ENCODE assay signal across 25 cellular contexts in genomic region chr22:46119093-46119728, GRCh38. TPM values are rescaled to one million over a fixed set of nuclear protein-coding genes. Genes with fewer than 3 reads are reported as not detected.
A peak's percentile ranks its signal among the peaks of the same experiment; 100 is the strongest.
DNase-seq lines count a peak whose midpoint lies in the region; ATAC-seq and TF ChIP-seq lines count a peak whose summit lies in the region.
"Had no signal": no experiment of that assay in that cellular context is flagged by ENCODE, and none has a peak within 500 bp of the region (broad histone marks: within the 10 kb centered on the region; RNA-seq: fewer than 3 reads in every experiment).

No MANE protein-coding gene starts in this region.

- ATAC-seq in SK-N-SH treated with all-trans-retinoic acid at 6 μM for 48 hours (peak; percentile 0), HG03457 (IDR thresholded peaks at IDR 0.05; ENCODE audit: unreplicated experiment) (no peak), HG03571 (IDR thresholded peaks at IDR 0.05; ENCODE audit: unreplicated experiment) (no peak)
- ATAC-seq: psoas muscle had no signal

- 82% methylated on average over 12 of the region's 12 CpGs for WGBS in mesenchymal stem cell
- WGBS in testis, 2 donors = 53% methylated on average over 6 to 12 of the region's 12 CpGs

- no peaks in the 10 kb centered on the region for H3K36me3 ChIP-seq in HEK293 (ENCODE audit: control insufficient read depth in 2 of 2, insufficient read depth in 1 of 2, low read length in 2 of 2)
- H3K36me3 ChIP-seq in mesenchymal stem cell (ENCODE audit: control insufficient read depth in 1 of 2, insufficient read depth in 2 of 2, low read depth in 1 of 2, low read length in 2 of 2) = peaks cover 11 to 24% of the 10 kb centered on the region in 2 experiments
- no peaks in the 10 kb centered on the region for H3K36me3 ChIP-seq in testis (ENCODE audit: low read depth, missing control alignments)
- H3K36me3 ChIP-seq: brain microvascular endothelial cell, HAP-1 had no signal

- no peak overlapping the region for H3K4me2 ChIP-seq in mesenchymal stem cell (ENCODE audit: low read length, poor library complexity, severe bottlenecking)

- no peak overlapping the region for H2BK12ac ChIP-seq in mesenchymal stem cell (ENCODE audit: low read length in 2 of 2)

- H3K4me3 ChIP-seq in HEK293 (ENCODE audit: low read depth, low read length) (no peak overlapping the region), mesenchymal stem cell (ENCODE audit: insufficient read depth in 1 of 2, low read depth in 1 of 2, low read length in 2 of 2) (peak overlapping the region in 1 of 2 experiments; percentile 61), testis (no peak overlapping the region)
- H3K4me3 ChIP-seq: HAP-1, psoas muscle, upper lobe of left lung had no signal

- no peak overlapping the region for H2AFZ ChIP-seq in mesenchymal stem cell (ENCODE audit: low read depth, low read length)

- peak overlapping the region; percentile 27 for H4K8ac ChIP-seq in mesenchymal stem cell (ENCODE audit: low read length)

- H3K27me3 ChIP-seq in mesenchymal stem cell (ENCODE audit: control insufficient read depth in 1 of 2, insufficient read depth in 1 of 2, low read length in 2 of 2) = no peaks in the 10 kb centered on the region
- no peaks in the 10 kb centered on the region for H3K27me3 ChIP-seq in testis
- H3K27me3 ChIP-seq: brain microvascular endothelial cell, upper lobe of left lung had no signal

- H3K9me3 ChIP-seq in HEK293 (ENCODE audit: control insufficient read depth, insufficient read depth, low read depth, low read length) (no peaks in the 10 kb centered on the region), mesenchymal stem cell (ENCODE audit: control insufficient read depth, low read length) (no peaks in the 10 kb centered on the region), testis (no peaks in the 10 kb centered on the region)
- H3K9me3 ChIP-seq: HAP-1, psoas muscle, upper lobe of left lung had no signal

- H2AK5ac ChIP-seq in mesenchymal stem cell (ENCODE audit: low read length, severe bottlenecking) = no peak overlapping the region

- no peaks in the 10 kb centered on the region; the same call in 1 of the 2 replicates for H3K4me1 ChIP-seq in HEK293 (ENCODE audit: control insufficient read depth, insufficient read depth, low read length)
- H3K4me1 ChIP-seq in mesenchymal stem cell (ENCODE audit: control insufficient read depth, insufficient read depth, low read depth, low read length) = peaks cover 39% of the 10 kb centered on the region
- H3K4me1 ChIP-seq in testis = peaks cover 70% of the 10 kb centered on the region
- H3K4me1 ChIP-seq: HAP-1 had no signal

- no peak overlapping the region for H3K14ac ChIP-seq in mesenchymal stem cell (ENCODE audit: low read length in 2 of 2)

- TF ChIP-seq POLR2A in testis (IDR thresholded peaks at IDR 0.05) = no peak

- DNase-seq in mesenchymal stem cell = no peak
- no peak for DNase-seq in testis
- DNase-seq in occipital lobe (lab: John Stamatoyannopoulos, UW) = no peak
- DNase-seq in NCI-H2107 (lab: John Stamatoyannopoulos, UW) = no peak
- DNase-seq: activated CD4-positive, alpha-beta T cell treated with anti-CD3 and anti-CD28 coated beads, Interleukin-2, amount 50 U/mL, for 48 hours; activated CD8-positive, alpha-beta memory T cell treated with anti-CD3 and anti-CD28 coated beads, Interleukin-2, amount 50 U/mL, for 48 hours; activated naive CD4-positive, alpha-beta T cell treated with anti-CD3 and anti-CD28 coated beads, Interleukin-2, amount 10 ng/mL, durations not matched to agents 7 days and 5 days; amniotic stem cell; Calu3; DMS79 treated with DMSO at 0.1 percent for 48 hours; effector CD4-positive, alpha-beta T cell; foreskin melanocyte; NCI-H1105 treated with DMSO at 0.1 percent for 48 hours; NCI-H1930; NCI-H526 treated with DMSO at 0.1 percent for 48 hours; T-helper 1 cell had no signal

- H3K27ac ChIP-seq in HEK293 (ENCODE audit: extremely low read depth, low read depth, low read length) (no peak overlapping the region), mesenchymal stem cell (ENCODE audit: low read length, poor library complexity, severe bottlenecking) (no peak overlapping the region), testis (peak overlapping the region; percentile 41 to 84)
- H3K27ac ChIP-seq: brain microvascular endothelial cell, epithelial cell of prostate, psoas muscle had no signal

- H2BK15ac ChIP-seq in mesenchymal stem cell (ENCODE audit: low read depth, poor library complexity, severe bottlenecking) = peak overlapping the region; percentile 73

- no peak overlapping the region for H3K4ac ChIP-seq in mesenchymal stem cell (ENCODE audit: low read depth in 1 of 2, low read length in 2 of 2)

- H2BK120ac ChIP-seq in mesenchymal stem cell (ENCODE audit: low read depth, low read length) = no peak overlapping the region

- H3K18ac ChIP-seq in mesenchymal stem cell (ENCODE audit: low read depth in 1 of 2, low read length in 2 of 2) = peak overlapping the region in 1 of 2 experiments; percentile 4

- TF ChIP-seq CTCF in HEK293 (tag by site-specific recombination; IDR thresholded peaks at IDR 0.05) (no peak), testis (IDR thresholded peaks at IDR 0.05) (no peak)

- H3K23ac ChIP-seq in mesenchymal stem cell (ENCODE audit: low read length in 2 of 2) = no peak overlapping the region

- POLR2A ChIA-PET in HEK293 (lab: Yijun Ruan, JAX) = interaction anchor here (0.5 kb wide), 1 partner anchor 142 kb away, joined by 4 read pairs; no protein-coding TSS in a partner anchor

- intact Hi-C loops in testis (cut with DNase I; ENCODE audit: low total_unique reads) = loop anchor here (5.0 kb wide), 1 partner anchor 112 kb away; no protein-coding TSS in a partner anchor

- CTCF ChIA-PET in HEK293 (lab: Yijun Ruan, JAX) = interaction anchor here (0.6 to 10.8 kb wide), 5 partner anchors 107 to 475 kb away, joined by 4 to 251 read pairs (median 4); no protein-coding TSS in a partner anchor

- no peaks in the 10 kb centered on the region for H3K79me1 ChIP-seq in mesenchymal stem cell (replicated peaks; ENCODE audit: low read length, poor library complexity, severe bottlenecking)

- no peak overlapping the region for H2BK5ac ChIP-seq in mesenchymal stem cell (ENCODE audit: low read depth, low read length, poor library complexity, severe bottlenecking)

- peak overlapping the region; percentile 48 for H3K9ac ChIP-seq in mesenchymal stem cell (ENCODE audit: low read length)

- peak overlapping the region; percentile 29 for H4K91ac ChIP-seq in mesenchymal stem cell (ENCODE audit: low read length)

TF ChIP-seq in HEK293, 187 proteins besides CTCF, POLR2A, EP300 and RAD21:
- TF ChIP-seq ZNF510 (tag by site-specific recombination; IDR thresholded peaks at IDR 0.05; ENCODE audit: insufficient replicate concordance) (no peak), ZNF843 (tag by site-specific recombination; IDR thresholded peaks at IDR 0.05) (no peak), GLIS2 (tag by site-specific recombination; IDR thresholded peaks at IDR 0.05) (0 out of 2 replicates have a peak, but pooled peaks have one; percentile 19), SP3 (tag by site-specific recombination; IDR thresholded peaks at IDR 0.05) (no peak), ZBTB8A (tag by site-specific recombination; IDR thresholded peaks at IDR 0.05) (peak; percentile 17; the same call in 1 of the 2 replicates), ZIC2 (tag by site-specific recombination; IDR thresholded peaks at IDR 0.05) (peak; percentile 90), ZNF335 (tag by site-specific recombination; conservative IDR thresholded peaks at IDR 0.05) (peak; percentile 39; the same call in 1 of the 2 replicates), ZNF777 (tag by site-specific recombination; IDR thresholded peaks at IDR 0.05; ENCODE audit: borderline replicate concordance) (no peak), GLIS1 (tag by site-specific recombination; IDR thresholded peaks at IDR 0.05) (0 out of 2 replicates have a peak, but pooled peaks have one; percentile 39), ZNF785 (tag by site-specific recombination; IDR thresholded peaks at IDR 0.05) (no peak)
TF ChIP-seq in HEK293: peak in this region for 5.

TF ChIP-seq in SK-N-SH treated with all-trans-retinoic acid at 6 μM for 48 hours, 23 proteins besides CTCF, POLR2A, EP300 and RAD21:
- TF ChIP-seq, protein P1, sequence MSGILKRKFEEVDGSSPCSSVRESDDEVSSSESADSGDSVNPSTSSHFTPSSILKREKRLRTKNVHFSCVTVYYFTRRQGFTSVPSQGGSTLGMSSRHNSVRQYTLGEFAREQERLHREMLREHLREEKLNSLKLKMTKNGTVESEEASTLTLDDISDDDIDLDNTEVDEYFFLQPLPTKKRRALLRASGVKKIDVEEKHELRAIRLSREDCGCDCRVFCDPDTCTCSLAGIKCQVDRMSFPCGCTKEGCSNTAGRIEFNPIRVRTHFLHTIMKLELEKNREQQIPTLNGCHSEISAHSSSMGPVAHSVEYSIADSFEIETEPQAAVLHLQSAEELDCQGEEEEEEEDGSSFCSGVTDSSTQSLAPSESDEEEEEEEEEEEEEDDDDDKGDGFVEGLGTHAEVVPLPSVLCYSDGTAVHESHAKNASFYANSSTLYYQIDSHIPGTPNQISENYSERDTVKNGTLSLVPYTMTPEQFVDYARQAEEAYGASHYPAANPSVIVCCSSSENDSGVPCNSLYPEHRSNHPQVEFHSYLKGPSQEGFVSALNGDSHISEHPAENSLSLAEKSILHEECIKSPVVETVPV (CRISPR knock-in tag; IDR thresholded peaks at IDR 0.05) = 0 out of 2 replicates have a peak, but pooled peaks have one; percentile 26
- TF ChIP-seq ISL1 (CRISPR knock-in tag; IDR thresholded peaks at IDR 0.05) (no peak), ZNF565 (CRISPR knock-in tag; conservative IDR thresholded peaks at IDR 0.05; ENCODE audit: low read depth) (no peak), TOX (CRISPR knock-in tag; IDR thresholded peaks at IDR 0.05; ENCODE audit: borderline replicate concordance) (0 out of 2 replicates have a peak, but pooled peaks have one; percentile 8), GLIS3 (CRISPR knock-in tag; IDR thresholded peaks at IDR 0.05) (no peak), ZNF8 (CRISPR knock-in tag; IDR thresholded peaks at IDR 0.05) (no peak), ZNF70 (CRISPR knock-in tag; IDR thresholded peaks at IDR 0.05) (0 out of 2 replicates have a peak, but pooled peaks have one; percentile 5)

RNA-seq across cellular contexts. Expression of gene PPARA, which starts 31.1 kb away (rescaled TPM):
- polyA plus RNA-seq in mesenchymal stem cell (2013, experiment 1 of 2) = 7.7 TPM
- 6.9 TPM for polyA plus RNA-seq in mesenchymal stem cell (2013, experiment 2 of 2)
- 10 to 100 TPM; 18.1 to 19.9 TPM for total RNA-seq in testis
- polyA plus RNA-seq in testis (ENCODE audit: insufficient read depth, low read depth, low replicate concordance) = 4.8 TPM
- 3.3 TPM for total RNA-seq in occipital lobe

Comparison
In these comparisons a context has a peak if more than half of its experiments do, and no peak if none do; other contexts are left out.
1. H3K27ac ChIP-seq: peak in testis (2 of 2); none in HEK293 (single experiment) and mesenchymal stem cell (single experiment).